Comparison of ENCODE assay signal across 19 cellular contexts in genomic region chr19:3364501-3364858, GRCh38. TPM values are rescaled to one million over a fixed set of nuclear protein-coding genes. Genes with fewer than 3 reads are reported as not detected.
DNase-seq lines count a peak whose midpoint lies in the region; ATAC-seq, FAIRE-seq and TF ChIP-seq lines count a peak whose summit lies in the region.
"Had no signal": no experiment of that assay in that cellular context is flagged by ENCODE, and none has a peak within 500 bp of the region (broad histone marks: within the 10 kb centered on the region; RNA-seq: fewer than 3 reads in every experiment).

No MANE protein-coding gene starts in this region.

- peaks cover 53% of the 10 kb centered on the region for H3K4me1 ChIP-seq in A549
- no peaks in the 10 kb centered on the region for H3K4me1 ChIP-seq in iPS-15b (ENCODE audit: control insufficient read depth, insufficient read depth, low read length)
- peaks cover 7 to 65% (median 63%) of the 10 kb centered on the region in 5 donors for H3K4me1 ChIP-seq in subcutaneous abdominal adipose tissue (ENCODE audit: control insufficient read depth in 5 of 5, insufficient read depth in 5 of 5, low read length in 5 of 5)
- peaks cover 28% of the 10 kb centered on the region for H3K4me1 ChIP-seq in effector memory CD4-positive, alpha-beta T cell (ENCODE audit: control insufficient read depth, insufficient read depth, low read length, poor library complexity, severe bottlenecking)

- H3K36me3 ChIP-seq in iPS-15b (ENCODE audit: control insufficient read depth, insufficient read depth, low read length) (no peaks in the 10 kb centered on the region), subcutaneous abdominal adipose tissue (ENCODE audit: control insufficient read depth in 5 of 5, insufficient read depth in 5 of 5, low read length in 5 of 5) (no peaks in the 10 kb centered on the region)
- H3K36me3 ChIP-seq in effector memory CD4-positive, alpha-beta T cell (ENCODE audit: control insufficient read depth, insufficient read depth, low read length) = no peaks in the 10 kb centered on the region
- H3K36me3 ChIP-seq: pancreas had no signal

- POLR2A ChIA-PET in A549 (lab: Yijun Ruan, JAX) (no interaction called here), RWPE1 (lab: Yijun Ruan, JAX; ENCODE audit: low non-redundant PET) (no interaction called here)

- no peak for TF ChIP-seq RAD21 in A549 (conservative IDR thresholded peaks at IDR 0.05 in 1 of 2, IDR thresholded peaks at IDR 0.05 in 1 of 2)

- ATAC-seq in A549 = no peak
- no peak for ATAC-seq in GM21447 (IDR thresholded peaks at IDR 0.05; ENCODE audit: unreplicated experiment)
- no peak for ATAC-seq in HG02973 (IDR thresholded peaks at IDR 0.05; ENCODE audit: unreplicated experiment)
- ATAC-seq: activated CD8-positive, alpha-beta memory T cell treated with anti-CD3 and anti-CD28 coated beads, Interleukin-2, amount 10 ng/mL, durations not matched to agents 7 days and 5 days; effector memory CD8-positive, alpha-beta T cell; naive thymus-derived CD4-positive, alpha-beta T cell; pancreas had no signal

- CTCF ChIA-PET in A549 (lab: Yijun Ruan, JAX) = interaction anchor here (0.9 to 3.1 kb wide), 5 partner anchors 26 to 107 kb away, joined by 3 to 18 read pairs (median 4); no protein-coding TSS in a partner anchor
- CTCF ChIA-PET in RWPE1 (lab: Yijun Ruan, JAX) = interaction anchor here (0.5 kb wide), 1 partner anchor 1880 kb away, joined by 4 read pairs; no protein-coding TSS in a partner anchor

- no peak overlapping the region for H3K9ac ChIP-seq in iPS-15b (ENCODE audit: low read depth, low read length)
- H3K9ac ChIP-seq in subcutaneous abdominal adipose tissue (ENCODE audit: low read length in 5 of 5) = no peak overlapping the region
- H3K9ac ChIP-seq: SK-N-SH had no signal

- H3K27ac ChIP-seq in A549 (peak overlapping the region; percentile 99 to 100), RWPE1 (peak overlapping the region; percentile 97), subcutaneous abdominal adipose tissue (ENCODE audit: low read depth, low read length) (peak overlapping the region; percentile 92)
- no peak overlapping the region for H3K27ac ChIP-seq in effector memory CD4-positive, alpha-beta T cell (ENCODE audit: insufficient read depth, low read length, poor library complexity, severe bottlenecking)

- no peak for TF ChIP-seq EP300 in A549 (IDR thresholded peaks at IDR 0.05)

- no peak for FAIRE-seq in A549 (lab: Jason Lieb, UNC)
- FAIRE-seq: pancreas had no signal

- H3K9me3 ChIP-seq in A549 (no peaks in the 10 kb centered on the region), iPS-15b (ENCODE audit: control insufficient read depth, insufficient read depth, low read length) (no peaks in the 10 kb centered on the region), subcutaneous abdominal adipose tissue (ENCODE audit: control insufficient read depth in 5 of 5, low read length in 5 of 5) (no peaks in the 10 kb centered on the region)
- no peaks in the 10 kb centered on the region for H3K9me3 ChIP-seq in effector memory CD4-positive, alpha-beta T cell (ENCODE audit: control insufficient read depth, low read length)
- H3K9me3 ChIP-seq: pancreas, SK-N-SH had no signal

- TF ChIP-seq CTCF in A549 (IDR thresholded peaks at IDR 0.05) = no peak
- TF ChIP-seq CTCF in RWPE1 (conservative IDR thresholded peaks at IDR 0.05; ENCODE audit: low read depth) = no peak

- peak overlapping the region; percentile 99; the same call in 2 of the 3 replicates for H3K4me2 ChIP-seq in A549
- H3K4me2 ChIP-seq: SK-N-SH had no signal

- 82% methylated on average over 4 of the region's 4 CpGs for WGBS in A549 (ENCODE audit: missing lambda C conversion rate)

- peaks cover 85% of the 10 kb centered on the region for H3K27me3 ChIP-seq in iPS-15b (ENCODE audit: control insufficient read depth, insufficient read depth, low read length)
- H3K27me3 ChIP-seq in subcutaneous abdominal adipose tissue (ENCODE audit: control insufficient read depth in 5 of 5, insufficient read depth in 4 of 5, low read length in 5 of 5) = no peaks in the 10 kb centered on the region
- H3K27me3 ChIP-seq in effector memory CD4-positive, alpha-beta T cell (replicated peaks; ENCODE audit: control insufficient read depth, insufficient read depth, low read length, poor library complexity, severe bottlenecking) = no peaks in the 10 kb centered on the region
- H3K27me3 ChIP-seq: pancreas had no signal

- H3K4me3 ChIP-seq in A549 (no peak overlapping the region), iPS-15b (ENCODE audit: low read depth, low read length) (peak overlapping the region; percentile 8), subcutaneous abdominal adipose tissue (ENCODE audit: low read depth in 1 of 5, low read length in 5 of 5) (no peak overlapping the region)
- H3K4me3 ChIP-seq in effector memory CD4-positive, alpha-beta T cell (ENCODE audit: insufficient read depth, low read depth, low read length, poor library complexity, severe bottlenecking) = no peak overlapping the region
- H3K4me3 ChIP-seq: pancreas had no signal

- DNase-seq in A549 (ENCODE audit: low read depth in 1 of 2, low spot score in 1 of 2) (no peak), RWPE1 (ENCODE audit: low spot score) (no peak)
- no peak for DNase-seq in activated CD8-positive, alpha-beta memory T cell treated with anti-CD3 and anti-CD28 coated beads for 24 hours
- no peak for DNase-seq in effector memory CD4-positive, alpha-beta T cell
- DNase-seq: activated CD4-positive, alpha-beta T cell treated with anti-CD3 and anti-CD28 coated beads, Interleukin-2, amount 10 ng/mL, durations not matched to agents 24 days and 14 days; activated CD8-positive, alpha-beta memory T cell treated with anti-CD3 and anti-CD28 coated beads, Interleukin-2, amount 10 ng/mL, durations not matched to agents 7 days and 5 days; effector memory CD8-positive, alpha-beta T cell; naive thymus-derived CD4-positive, alpha-beta T cell; NCI-H1417; NCI-H2107; NCI-H510A treated with DMSO at 0.1 percent for 48 hours; NK-92 treated with Interleukin-12 subunit alpha and Interleukin-12 subunit beta, amount 100 ng/mL, for 24 hours; SK-N-SH; T-helper 2 cell had no signal

- no peak for TF ChIP-seq POLR2A in A549 (IDR thresholded peaks at IDR 0.05; ENCODE audit: low read length)

TF ChIP-seq in A549, 52 proteins besides CTCF, POLR2A, EP300 and RAD21:
- TF ChIP-seq KDM1A (IDR thresholded peaks at IDR 0.05; ENCODE audit: low read depth) (peak; percentile 83; the same call in 1 of the 2 replicates), EHMT2 (IDR thresholded peaks at IDR 0.05; ENCODE audit: low read depth) (no peak), RNF2 (IDR thresholded peaks at IDR 0.05; ENCODE audit: borderline replicate concordance, low read depth) (no peak), ZSCAN20 (CRISPR knock-in tag; IDR thresholded peaks at IDR 0.05) (no peak), ATOH8 (CRISPR knock-in tag; IDR thresholded peaks at IDR 0.05; ENCODE audit: low read depth) (no peak), ZFP36 (IDR thresholded peaks at IDR 0.05; ENCODE audit: borderline replicate concordance, partially characterized antibody) (no peak), HDAC2 (IDR thresholded peaks at IDR 0.05) (peak; percentile 46; the same call in 1 of the 2 replicates), ZC3H11A (IDR thresholded peaks at IDR 0.05) (no peak), HMGXB4 (CRISPR knock-in tag; IDR thresholded peaks at IDR 0.05; ENCODE audit: borderline replicate concordance) (no peak), EHF (CRISPR knock-in tag; IDR thresholded peaks at IDR 0.05) (no peak)

RNA-seq across cellular contexts. Expression of gene NFIC, which starts 1.9 kb away (rescaled TPM):
- polyA plus RNA-seq in A549 (2011; rRNA removed) (2.6 and 4.7 TPM in 2 replicates), A549 (2017; fragmentation: RNase III; extraction: RNeasy Plus Mini Kit Qiagen cat#74134 plus additional on column Dnase treatment) (34.6 to 36.4 TPM (median 34.9 TPM) in 3 replicates)
- polyA plus RNA-seq in A549 (2012; cell fraction: cytosol; rRNA removed) = 8.9 and 14.2 TPM in 2 replicates
- polyA plus RNA-seq in A549 (2012; cell fraction: nucleus; rRNA removed) = 20.1 and 22.9 TPM in 2 replicates
- 10.5 and 14.6 TPM in 2 replicates for polyA minus RNA-seq in A549 (2011; rRNA and poly(A)+ RNA removed)
